Comparison of ENCODE assay signal across 8 cellular contexts in the genomic region with DNA sequence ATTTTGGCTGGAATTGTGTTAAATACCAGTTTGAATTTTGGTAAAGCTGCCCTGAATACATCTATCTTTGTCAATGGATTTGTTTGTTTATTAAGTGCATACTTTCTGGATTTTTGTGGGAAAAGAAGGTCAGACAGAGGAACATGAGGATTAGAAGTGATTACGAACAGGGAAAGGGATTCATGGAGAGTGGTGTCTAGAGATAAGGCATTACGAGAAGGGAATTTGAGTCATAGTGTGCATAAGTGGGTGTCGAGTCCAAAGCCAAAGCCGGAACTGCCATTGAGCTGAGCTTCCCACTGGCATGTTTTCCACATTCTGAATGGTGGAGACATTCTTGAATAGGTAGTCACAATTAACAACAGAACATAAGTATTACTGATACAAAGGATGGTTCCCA.
DNase-seq lines count a peak whose midpoint lies in the region; ATAC-seq and TF ChIP-seq lines count a peak whose summit lies in the region.

No MANE protein-coding gene starts in this region.

- peak; percentile 95 for DNase-seq in AG04450 (ENCODE audit: low read depth, low spot score)
- peak; percentile 51 for DNase-seq in LoVo (ENCODE audit: low spot score)
- no peak for DNase-seq in chondrocyte (ENCODE audit: low spot score)
- no peak for DNase-seq in lower lobe of right lung
- no peak for DNase-seq in stimulated activated naive CD8-positive, alpha-beta T cell treated with anti-CD3 and anti-CD28 coated beads, Interleukin-15, amount 100 ng/mL, for 72 hours
- DNase-seq in middle frontal gyrus (ENCODE audit: extremely low spot score, low spot score): no peak
- no peak for DNase-seq in NCI-H446 treated with DMSO at 0.1 percent for 48 hours (lab: John Stamatoyannopoulos, UW)

- intact Hi-C loops in lower lobe of right lung (cut with DNase I): no loop called here

- H3K27me3 Mint-ChIP-seq in chondrocyte (ENCODE audit: low read depth): peaks cover 7% of the 10 kb centered on the region
- no peaks in the 10 kb centered on the region for H3K27me3 Mint-ChIP-seq in stimulated activated naive CD8-positive, alpha-beta T cell treated with anti-CD3 and anti-CD28 coated beads, Interleukin-15, amount 100 ng/mL, for 72 hours

- no peaks in the 10 kb centered on the region for H3K9me3 Mint-ChIP-seq in chondrocyte (ENCODE audit: low read depth)
- H3K9me3 Mint-ChIP-seq in stimulated activated naive CD8-positive, alpha-beta T cell treated with anti-CD3 and anti-CD28 coated beads, Interleukin-15, amount 100 ng/mL, for 72 hours: no peaks in the 10 kb centered on the region

- no peak overlapping the region for H3K4me3 Mint-ChIP-seq in chondrocyte (ENCODE audit: unreplicated experiment)
- no peak overlapping the region for H3K4me3 Mint-ChIP-seq in stimulated activated naive CD8-positive, alpha-beta T cell treated with anti-CD3 and anti-CD28 coated beads, Interleukin-15, amount 100 ng/mL, for 72 hours

- H3K4me1 Mint-ChIP-seq in chondrocyte (ENCODE audit: low read depth): peaks cover 19% of the 10 kb centered on the region
- H3K4me1 Mint-ChIP-seq in stimulated activated naive CD8-positive, alpha-beta T cell treated with anti-CD3 and anti-CD28 coated beads, Interleukin-15, amount 100 ng/mL, for 72 hours: no peaks in the 10 kb centered on the region

- H3K4me1 ChIP-seq in lower lobe of right lung: no peaks in the 10 kb centered on the region

- POLR2A ChIA-PET in AG04450 (lab: Yijun Ruan, JAX): no interaction called here

- CTCF ChIA-PET in AG04450 (lab: Charles Lee): interaction anchor here (0.6 kb wide), 1 partner anchor 32 kb away, joined by 3 read pairs; no protein-coding TSS in a partner anchor

- H3K36me3 Mint-ChIP-seq in chondrocyte (ENCODE audit: low read depth): no peaks in the 10 kb centered on the region

- ATAC-seq in lower lobe of right lung: peak; percentile 66 to 70
- ATAC-seq in activated CD4-positive, CD25-positive, alpha-beta regulatory T cell treated with anti-CD3 and anti-CD28 coated beads, Interleukin-2, amount 50 U/mL, for 24 hours: no peak
- no peak for ATAC-seq in stimulated activated naive CD8-positive, alpha-beta T cell treated with anti-CD3 and anti-CD28 coated beads, Interleukin-15, amount 100 ng/mL, for 72 hours

- H3K27ac ChIP-seq in AG04450 (ENCODE audit: low read depth, low read length): peak overlapping the region; percentile 25
- no peak overlapping the region for H3K27ac ChIP-seq in lower lobe of right lung

- H3K4me3 ChIP-seq in AG04450 (ENCODE audit: low read depth, low read length): no peak overlapping the region
- no peak overlapping the region for H3K4me3 ChIP-seq in lower lobe of right lung

- peak overlapping the region; percentile 59 for H3K27ac Mint-ChIP-seq in chondrocyte (ENCODE audit: unreplicated experiment)
- no peak overlapping the region for H3K27ac Mint-ChIP-seq in stimulated activated naive CD8-positive, alpha-beta T cell treated with anti-CD3 and anti-CD28 coated beads, Interleukin-15, amount 100 ng/mL, for 72 hours

- TF ChIP-seq CTCF in AG04450 (IDR thresholded peaks at IDR 0.05; ENCODE audit: low read depth, low read length) (no peak), chondrocyte (IDR thresholded peaks at IDR 0.05) (no peak), lower lobe of right lung (IDR thresholded peaks at IDR 0.05) (no peak)

- H3K9me3 ChIP-seq in AG04450 (ENCODE audit: control insufficient read depth, insufficient read depth, low read length) (no peaks in the 10 kb centered on the region), lower lobe of right lung (no peaks in the 10 kb centered on the region)

- H3K36me3 ChIP-seq in lower lobe of right lung: no peaks in the 10 kb centered on the region

- H3K27me3 ChIP-seq in AG04450 (ENCODE audit: control insufficient read depth, insufficient read depth, low read length) (no peaks in the 10 kb centered on the region), lower lobe of right lung (ENCODE audit: low read depth) (no peaks in the 10 kb centered on the region)

Comparison
In these comparisons a context has a peak if more than half of its experiments do, and no peak if none do; other contexts are left out.
1. DNase-seq: peak in AG04450 (single experiment) and LoVo (single experiment); none in chondrocyte (single experiment), lower lobe of right lung (single experiment), stimulated activated naive CD8-positive, alpha-beta T cell treated with anti-CD3 and anti-CD28 coated beads, Interleukin-15, amount 100 ng/mL, for 72 hours (0 of 2), middle frontal gyrus (single experiment) and NCI-H446 treated with DMSO at 0.1 percent for 48 hours (single experiment).
2. ATAC-seq: peak in lower lobe of right lung (2 of 2); none in activated CD4-positive, CD25-positive, alpha-beta regulatory T cell treated with anti-CD3 and anti-CD28 coated beads, Interleukin-2, amount 50 U/mL, for 24 hours (0 of 2) and stimulated activated naive CD8-positive, alpha-beta T cell treated with anti-CD3 and anti-CD28 coated beads, Interleukin-15, amount 100 ng/mL, for 72 hours (single experiment).